Comparison of ENCODE assay signal across 3 cellular contexts in genomic region chr15:68935400-68935937, GRCh38.
TF ChIP-seq lines count a peak whose summit lies in the region.

No MANE protein-coding gene starts in this region.

TF ChIP-seq in SK-N-SH, 30 proteins besides CTCF, POLR2A, EP300 and RAD21 (continued from another document):
- peak; percentile 12; the same call in 1 of the 2 replicates for TF ChIP-seq USF1 (IDR thresholded peaks at IDR 0.05; ENCODE audit: borderline replicate concordance, low read depth)
- TF ChIP-seq RCOR1 (IDR thresholded peaks at IDR 0.05; ENCODE audit: low read length): no peak
- TF ChIP-seq JUND (IDR thresholded peaks at IDR 0.05): no peak
TF ChIP-seq in SK-N-SH: peak in this region for 1.

TF ChIP-seq in SK-N-SH treated with all-trans-retinoic acid at 6 μM for 48 hours, 23 proteins besides CTCF, POLR2A, EP300 and RAD21:
- no peak for TF ChIP-seq TSHZ2 (CRISPR knock-in tag; IDR thresholded peaks at IDR 0.05)
- no peak for TF ChIP-seq ZNF565 (CRISPR knock-in tag; conservative IDR thresholded peaks at IDR 0.05; ENCODE audit: low read depth)
- TF ChIP-seq RARB (CRISPR knock-in tag; IDR thresholded peaks at IDR 0.05): no peak
- no peak for TF ChIP-seq CSDC2 (CRISPR knock-in tag; IDR thresholded peaks at IDR 0.05)
- TF ChIP-seq ZNF70 (CRISPR knock-in tag; IDR thresholded peaks at IDR 0.05): no peak
- no peak for TF ChIP-seq ZFP3 (CRISPR knock-in tag; IDR thresholded peaks at IDR 0.05)
- TF ChIP-seq SNAI2 (CRISPR knock-in tag; IDR thresholded peaks at IDR 0.05): no peak
- TF ChIP-seq GLIS3 (CRISPR knock-in tag; IDR thresholded peaks at IDR 0.05): no peak
- TF ChIP-seq ESRRG (CRISPR knock-in tag; IDR thresholded peaks at IDR 0.05): no peak
- TF ChIP-seq CSRNP3 (CRISPR knock-in tag; IDR thresholded peaks at IDR 0.05): no peak
- TF ChIP-seq TCF4 (CRISPR knock-in tag; IDR thresholded peaks at IDR 0.05; ENCODE audit: borderline replicate concordance): no peak
- no peak for TF ChIP-seq ISL1 (CRISPR knock-in tag; IDR thresholded peaks at IDR 0.05)
- no peak for TF ChIP-seq CREB5 (CRISPR knock-in tag; IDR thresholded peaks at IDR 0.05; ENCODE audit: low read depth)

TF ChIP-seq in WTC11, 78 proteins besides CTCF, POLR2A, EP300 and RAD21:
- TF ChIP-seq USF2 (CRISPR knock-in tag; IDR thresholded peaks at IDR 0.05): peak; percentile 28; the same call in 1 of the 2 replicates
- no peak for TF ChIP-seq ZNF396 (CRISPR knock-in tag; IDR thresholded peaks at IDR 0.05; ENCODE audit: borderline replicate concordance)
